Comparison of ENCODE assay signal across 11 cellular contexts in genomic region chr6:48111575-48111974, GRCh38. TPM values are rescaled to one million over a fixed set of nuclear protein-coding genes. Genes with fewer than 3 reads are reported as not detected.
A peak's percentile ranks its signal among the peaks of the same experiment; 100 is the strongest.
DNase-seq lines count a peak whose midpoint lies in the region; ATAC-seq, FAIRE-seq and TF ChIP-seq lines count a peak whose summit lies in the region.
"Had no signal": no experiment of that assay in that cellular context is flagged by ENCODE, and none has a peak within 500 bp of the region (broad histone marks: within the 10 kb centered on the region; RNA-seq: fewer than 3 reads in every experiment).

No MANE protein-coding gene starts in this region.

- no peaks in the 10 kb centered on the region for H3K27me3 ChIP-seq in HCT116 (ENCODE audit: insufficient read depth, low read length)
- no peaks in the 10 kb centered on the region for H3K27me3 ChIP-seq in H1 (replicated peaks in 1 of 4; ENCODE audit: control insufficient read depth in 3 of 4, extremely low read depth in 1 of 4, insufficient read depth in 3 of 4, low read length in 3 of 4)
- no peaks in the 10 kb centered on the region for H3K27me3 ChIP-seq in trophoblast cell (ENCODE audit: insufficient read depth, low read length)

- H2AK5ac ChIP-seq in H1 (ENCODE audit: low read depth, low read length) (no peak overlapping the region), trophoblast cell (ENCODE audit: low read length) (no peak overlapping the region)

- whole genome bisulfite sequencing in H1 (ENCODE audit: extremely low coverage in 1 of 2, insufficient coverage in 1 of 2, insufficient read length in 1 of 2, insufficient replicate concordance in 2 of 2, low coverage in 1 of 2, low lambda C conversion rate in 2 of 2, missing lambda C conversion rate in 1 of 2), 2 experiments = 67% methylated on average over 1 of the region's 1 CpG; no CpG with 5 or more reads in 1 of the 2 experiments
- no CpG with 5 or more reads among the region's 1 CpG for WGBS in trophoblast cell (ENCODE audit: extremely low coverage, insufficient coverage, insufficient read length)

- H3K56ac ChIP-seq in H1 (replicated peaks; ENCODE audit: insufficient read length, low read depth, low read length) = no peak overlapping the region

- TF ChIP-seq POLR2A in HCT116 (IDR thresholded peaks at IDR 0.05; ENCODE audit: borderline replicate concordance, extremely low read depth, insufficient read depth, insufficient read length) (no peak), H1 (IDR thresholded peaks at IDR 0.05; ENCODE audit: control extremely low read depth in 1 of 2, low read depth in 2 of 2, low read length in 2 of 2) (no peak)

- H3K4me3 ChIP-seq in HCT116 (replicated peaks in 1 of 2; ENCODE audit: low read depth in 1 of 2, low read length in 2 of 2) = no peak overlapping the region
- no peak overlapping the region; a peak in 1 of 8 replicates for H3K4me3 ChIP-seq in H1 (ENCODE audit: extremely low read depth in 1 of 4, insufficient read depth in 2 of 4, low read depth in 3 of 4, low read length in 4 of 4)
- no peak overlapping the region for H3K4me3 ChIP-seq in trophoblast cell (ENCODE audit: low read depth, low read length)

- no peak overlapping the region for H3K18ac ChIP-seq in H1 (ENCODE audit: extremely low read depth, low read length)
- H3K18ac ChIP-seq in trophoblast cell (ENCODE audit: low read length) = no peak overlapping the region

- FAIRE-seq in H1 (lab: Jason Lieb, UNC) = no peak

- H3K9me3 ChIP-seq in HCT116 (ENCODE audit: control insufficient read depth in 1 of 2, insufficient read depth in 1 of 2, low read depth in 1 of 2, low read length in 2 of 2) (no peaks in the 10 kb centered on the region), H1 (ENCODE audit: insufficient read depth in 2 of 2, low read depth in 1 of 2, low read length in 1 of 2) (no peaks in the 10 kb centered on the region), trophoblast cell (ENCODE audit: insufficient read depth, low read depth, low read length) (no peaks in the 10 kb centered on the region)

- H3K4ac ChIP-seq in H1 (replicated peaks; ENCODE audit: insufficient read length, low read depth, low read length) (peak overlapping the region; percentile 11), trophoblast cell (ENCODE audit: low read depth, low read length) (no peak overlapping the region)

- H4K91ac ChIP-seq in H1 (replicated peaks; ENCODE audit: insufficient read length, low read length) = no peak overlapping the region
- no peak overlapping the region for H4K91ac ChIP-seq in trophoblast cell (ENCODE audit: low read depth, low read length)

- no peak overlapping the region for H3K9ac ChIP-seq in HCT116 (ENCODE audit: low read length)
- no peak overlapping the region for H3K9ac ChIP-seq in H1 (replicated peaks in 1 of 4; ENCODE audit: extremely low read depth in 1 of 4, low read depth in 3 of 4, low read length in 3 of 4)
- no peak overlapping the region for H3K9ac ChIP-seq in trophoblast cell (ENCODE audit: low read length)

- H3K4me1 ChIP-seq in HCT116 (ENCODE audit: control insufficient read depth in 1 of 2, insufficient read depth in 2 of 2, low read length in 2 of 2) (peaks cover 8 to 15% of the 10 kb centered on the region in 2 experiments; a peak in 2 of 4 replicates), H1 (replicated peaks in 1 of 4; ENCODE audit: control insufficient read depth in 3 of 4, insufficient read depth in 4 of 4, low read length in 3 of 4) (peaks cover 0 to 8% (median 1%) of the 10 kb centered on the region in 4 experiments; a peak in 2 of 7 replicates), trophoblast cell (ENCODE audit: control insufficient read depth in 1 of 2, insufficient read depth in 2 of 2, low read length in 2 of 2) (peaks cover 0 to 2% of the 10 kb centered on the region in 2 experiments)

- no peak overlapping the region for H2BK20ac ChIP-seq in H1 (ENCODE audit: low read length)

- H4K5ac ChIP-seq in H1 (ENCODE audit: insufficient read length, low read depth, low read length) = peak overlapping the region; percentile 13

- no peaks in the 10 kb centered on the region for H3K79me2 ChIP-seq in HCT116 (ENCODE audit: insufficient read depth, low read length)
- H3K79me2 ChIP-seq in H1 (ENCODE audit: control insufficient read depth in 1 of 2, insufficient read depth in 2 of 2, low read length in 2 of 2) = peaks cover 0 to 23% of the 10 kb centered on the region in 2 experiments; a peak in 2 of 4 replicates
- H3K79me2 ChIP-seq in trophoblast cell (ENCODE audit: control insufficient read depth, insufficient read depth, low read length, poor library complexity) = peaks cover 2% of the 10 kb centered on the region

- H3K79me1 ChIP-seq in H1 (ENCODE audit: low read depth, low read length) (no peaks in the 10 kb centered on the region), trophoblast cell (ENCODE audit: low read length) (peaks cover 3% of the 10 kb centered on the region)

- no peaks in the 10 kb centered on the region for H3K9me2 ChIP-seq in HCT116 (ENCODE audit: insufficient read depth)

- no peaks in the 10 kb centered on the region for H3K36me3 ChIP-seq in HCT116 (ENCODE audit: control insufficient read depth in 1 of 2, insufficient read depth in 2 of 2, low read length in 2 of 2)
- H3K36me3 ChIP-seq in H1 (ENCODE audit: control insufficient read depth in 2 of 4, insufficient read depth in 4 of 4, low read length in 3 of 4) = no peaks in the 10 kb centered on the region
- H3K36me3 ChIP-seq in trophoblast cell (ENCODE audit: control insufficient read depth in 1 of 2, insufficient read depth in 2 of 2, low read length in 2 of 2) = no peaks in the 10 kb centered on the region

- ATAC-seq in HCT116 = no peak
- ATAC-seq in GM18858 (IDR thresholded peaks at IDR 0.05; ENCODE audit: unreplicated experiment) = no peak
- no peak for ATAC-seq in HG02571 (IDR thresholded peaks at IDR 0.05; ENCODE audit: unreplicated experiment)
- ATAC-seq: stimulated activated naive CD8-positive, alpha-beta T cell treated with anti-CD3 and anti-CD28 coated beads, Interleukin-15, Interleukin-2, amounts not matched to agents 100 U/mL and 50 U/mL, for 24 hours had no signal

- H2BK120ac ChIP-seq in H1 (replicated peaks; ENCODE audit: low read depth, low read length) (peak overlapping the region; percentile 8), trophoblast cell (ENCODE audit: insufficient read depth, low read length, poor library complexity) (peak overlapping the region; percentile 25)

- RAD21 ChIA-PET in HCT116 (lab: Charles Lee; ENCODE audit: low non-redundant PET in 1 of 2, low total read pairs in 2 of 2, uncharacterized antibody in 2 of 2, unreplicated experiment in 2 of 2) = no interaction called here

- TF ChIP-seq RAD21 in HCT116 (IDR thresholded peaks at IDR 0.05; ENCODE audit: low read depth) = no peak
- no peak for TF ChIP-seq RAD21 in H1 (IDR thresholded peaks at IDR 0.05 in 1 of 2, conservative IDR thresholded peaks at IDR 0.05 in 1 of 2; ENCODE audit: low read depth in 2 of 2, low read length in 2 of 2)

- H3K4me2 ChIP-seq in HCT116 (ENCODE audit: low read length) (peak overlapping the region; percentile 54; the same call in 1 of the 2 replicates), H1 (ENCODE audit: insufficient read depth in 1 of 2, low read depth in 2 of 2, low read length in 2 of 2) (no peak overlapping the region; a peak in 1 of 4 replicates), trophoblast cell (ENCODE audit: low read length) (no peak overlapping the region)

- TF ChIP-seq CTCF in HCT116 (IDR thresholded peaks at IDR 0.05 in 2 of 3, conservative IDR thresholded peaks at IDR 0.05 in 1 of 3; ENCODE audit: borderline replicate concordance in 1 of 3, insufficient read depth in 1 of 3, low read depth in 2 of 3, low read length in 2 of 3) (no peak), H1 (IDR thresholded peaks at IDR 0.05; ENCODE audit: control extremely low read depth in 1 of 3, insufficient read depth in 1 of 3, low read depth in 1 of 3, low read length in 3 of 3) (no peak)

- no TSS peak for BruUV-seq in HCT116 (replicated peaks; lab: Mats Ljungman, UMichigan)

- POLR2A ChIA-PET in HCT116 (lab: Charles Lee) (no interaction called here), H1 (lab: Charles Lee; ENCODE audit: partially characterized antibody) (no interaction called here)

- H2BK15ac ChIP-seq in H1 (ENCODE audit: low read length) = no peak overlapping the region

- H3K23ac ChIP-seq in H1 (ENCODE audit: insufficient read length) = no peak overlapping the region
- no peak overlapping the region for H3K23ac ChIP-seq in trophoblast cell (ENCODE audit: low read length)

- H4K20me1 ChIP-seq in HCT116 (ENCODE audit: insufficient read depth) = no peaks in the 10 kb centered on the region
- no peaks in the 10 kb centered on the region for H4K20me1 ChIP-seq in H1 (replicated peaks in 1 of 2; ENCODE audit: control insufficient read depth in 1 of 2, insufficient read depth in 2 of 2, low read length in 2 of 2)

- CTCF ChIA-PET in HCT116 (lab: Charles Lee) (no interaction called here), H1 (lab: Charles Lee; ENCODE audit: partially characterized antibody) (interaction anchor here (0.8 kb wide), 1 partner anchor 324 kb away, joined by 3 read pairs; no protein-coding TSS in a partner anchor)

- H3K27ac ChIP-seq in HCT116 (ENCODE audit: low read depth, low read length) (peak overlapping the region; percentile 47; the same call in 1 of the 2 replicates), H1 (ENCODE audit: low read depth, low read length) (no peak overlapping the region), trophoblast cell (ENCODE audit: low read depth, low read length) (no peak overlapping the region)
- H3K27ac ChIP-seq: C4-2B had no signal

- no peak overlapping the region for H2AFZ ChIP-seq in HCT116 (ENCODE audit: low read depth, low read length, poor library complexity, severe bottlenecking)
- H2AFZ ChIP-seq in H1 (ENCODE audit: low read length) = no peak overlapping the region
- no peak overlapping the region for H2AFZ ChIP-seq in trophoblast cell (ENCODE audit: insufficient read depth, low read length, poor library complexity)

- H3K14ac ChIP-seq in H1 (ENCODE audit: insufficient read length) (no peak overlapping the region), trophoblast cell (ENCODE audit: low read length) (no peak overlapping the region)

- H3K23me2 ChIP-seq in H1 (ENCODE audit: low read depth, low read length) = no peaks in the 10 kb centered on the region

- H2BK5ac ChIP-seq in H1 (ENCODE audit: low read depth, low read length) (no peak overlapping the region), trophoblast cell (ENCODE audit: low read depth, low read length, poor library complexity) (no peak overlapping the region)

- no peak overlapping the region for H4K12ac ChIP-seq in trophoblast cell (ENCODE audit: low read depth, low read length)

- H2BK12ac ChIP-seq in H1 (ENCODE audit: low read depth, low read length) (no peak overlapping the region), trophoblast cell (ENCODE audit: low read length) (peak overlapping the region; percentile 95)

- no peak overlapping the region for H4K8ac ChIP-seq in H1 (ENCODE audit: extremely low read depth, insufficient read depth, low read length)
- H4K8ac ChIP-seq in trophoblast cell (ENCODE audit: low read depth, low read length) = no peak overlapping the region

- intact Hi-C loops in HCT116 (cut with micrococcal nuclease) = no loop called here

- DNase-seq in HCT116 (ENCODE audit: low read depth, low spot score) = no peak
- DNase-seq in NCI-H2196 (lab: John Stamatoyannopoulos, UW; ENCODE audit: unreplicated experiment) = peak; percentile 3
- no peak for DNase-seq in H1 (ENCODE audit: low read depth in 1 of 2, low spot score in 2 of 2)
- no peak for DNase-seq in trophoblast cell
- no peak for DNase-seq in stimulated activated CD4-positive, alpha-beta T cell treated with anti-CD3 and anti-CD28 coated beads, Interleukin-4, amount 100 ng/mL, for 1 hour
- DNase-seq: hippocampal formation; stimulated activated CD4-positive, alpha-beta T cell treated with anti-CD3 and anti-CD28 coated beads, Interleukin-4, amount 100 ng/mL, for 4 hours; stimulated activated naive CD8-positive, alpha-beta T cell treated with anti-CD3 and anti-CD28 coated beads, Interleukin-15, Interleukin-2, amounts not matched to agents 100 U/mL and 50 U/mL, for 24 hours had no signal

- TF ChIP-seq EP300 in H1 (IDR thresholded peaks at IDR 0.05; ENCODE audit: borderline replicate concordance in 1 of 2, low read depth in 2 of 2, low read length in 2 of 2) = no peak

RNA-seq across cellular contexts. Expression of gene PTCHD4, which starts 0.6 kb away (rescaled TPM):
- total RNA-seq in HCT116 (2021; ENCODE audit: unreplicated experiment) = 1.1 TPM
- 0.26 and 0.31 TPM in 2 replicates for polyA plus RNA-seq in HCT116 (2012)
- total RNA-seq in H1 (2021; fragmentation: NEBNext Ultra II Directional; extraction: Animal tissue kit (Norgen Biotek cat#: 25700)) = 0.33 and 0.37 TPM in 2 replicates
- polyA plus RNA-seq in H1 (2011; rRNA removed) = 0.11 and 0.17 TPM in 2 replicates
- polyA plus RNA-seq in H1 (2011; cell fraction: cytosol; rRNA removed) = 0.19 TPM
- 0.76 TPM for polyA plus RNA-seq in H1 (2011; cell fraction: nucleus; rRNA removed)
- 0.17 to 0.35 TPM (median 0.29 TPM) in 4 replicates for polyA plus RNA-seq in H1 (2012, experiment 1 of 2)
- polyA plus RNA-seq in H1 (2012, experiment 2 of 2) = 0.09 TPM
- 0.85 TPM for polyA plus RNA-seq in H1 (2013, experiment 1 of 2)
- 0.70 TPM for polyA plus RNA-seq in H1 (2013, experiment 2 of 2)
- 0.28 and 0.71 TPM in 2 replicates for polyA minus RNA-seq in H1 (2011; rRNA and poly(A)+ RNA removed)
- 0.59 TPM for polyA minus RNA-seq in H1 (2011; cell fraction: cytosol; rRNA and poly(A)+ RNA removed)
- 2.3 TPM for polyA minus RNA-seq in H1 (2011; cell fraction: nucleus; rRNA and poly(A)+ RNA removed)
- polyA plus RNA-seq in trophoblast cell (2013) = 7.5 and 8.1 TPM in 2 replicates
